ENCODE assay signal across 11 cellular contexts in the genomic region with DNA sequence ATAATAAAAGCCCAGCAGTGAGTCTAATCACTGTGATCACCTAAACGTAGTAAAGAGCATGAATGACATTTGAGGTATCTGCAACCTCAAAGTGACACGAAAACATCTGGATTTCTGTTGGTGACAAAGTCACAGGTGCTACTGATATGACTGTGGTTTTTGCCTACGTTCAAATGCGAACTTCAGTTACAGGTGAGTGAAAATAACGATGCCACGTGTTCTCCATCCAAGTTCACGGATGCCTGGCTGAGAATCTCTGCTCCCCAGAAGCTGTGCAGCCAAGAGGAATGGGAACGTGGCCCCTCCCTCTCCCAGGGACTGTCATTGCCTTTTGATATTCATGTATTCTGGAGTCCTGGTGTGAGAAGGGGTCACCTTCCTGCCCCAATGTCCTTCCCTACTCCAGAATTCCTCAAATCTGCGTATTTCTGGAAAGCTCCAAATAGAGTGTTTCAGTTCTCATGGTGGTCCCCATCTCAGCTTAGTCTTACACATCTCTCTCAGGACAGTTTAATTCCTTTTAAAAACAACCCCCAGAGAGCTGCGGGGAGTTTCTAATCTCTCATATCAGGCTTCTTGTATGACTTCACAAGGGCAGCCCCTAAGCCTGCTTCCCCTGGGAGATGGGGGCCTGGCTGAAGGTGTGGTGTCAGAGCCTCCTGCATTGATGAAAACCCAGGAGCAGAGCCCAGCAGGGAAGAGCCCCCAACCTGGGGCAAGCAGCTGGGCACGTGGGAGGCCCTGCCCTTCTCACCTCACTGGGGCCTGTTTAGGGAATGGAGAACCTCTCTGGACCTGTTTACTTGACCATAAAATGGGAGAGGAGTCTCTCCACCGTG. TPM values are rescaled to one million over a fixed set of nuclear protein-coding genes. Genes with fewer than 3 reads are reported as not detected.
DNase-seq lines count a peak whose midpoint lies in the region; ATAC-seq and TF ChIP-seq lines count a peak whose summit lies in the region.
"Had no signal": no experiment of that assay in that cellular context is flagged by ENCODE, and none has a peak within 500 bp of the region (broad histone marks: within the 10 kb centered on the region; RNA-seq: fewer than 3 reads in every experiment).

No MANE protein-coding gene starts in this region.

- peaks cover 50% of the 10 kb centered on the region for H3K36me3 Mint-ChIP-seq in CD8-positive, alpha-beta T cell

- H3K27ac ChIP-seq in CD8-positive, alpha-beta T cell (ENCODE audit: low read depth, low read length) = peak overlapping the region; percentile 64
- H3K27ac ChIP-seq in KOPT-K1 (ENCODE audit: low read depth, low read length, poor library complexity, severe bottlenecking) (peak overlapping the region; percentile 86), esophagus squamous epithelium (peak overlapping the region in 1 of 4 donors; percentile 30)
- H3K27ac ChIP-seq: parathyroid adenoma had no signal

- H3K36me3 ChIP-seq in CD8-positive, alpha-beta T cell (ENCODE audit: insufficient read depth, low read length) = peaks cover 6% of the 10 kb centered on the region
- peaks cover 8% of the 10 kb centered on the region; the same call in 1 of the 2 replicates for H3K36me3 ChIP-seq in KOPT-K1 (ENCODE audit: insufficient read depth, low read length)
- no peaks in the 10 kb centered on the region for H3K36me3 ChIP-seq in esophagus squamous epithelium

- H3K9me3 ChIP-seq in CD8-positive, alpha-beta T cell (ENCODE audit: low read length) = no peaks in the 10 kb centered on the region
- H3K9me3 ChIP-seq in KOPT-K1 (ENCODE audit: insufficient read depth, low read length, poor library complexity, severe bottlenecking) (no peaks in the 10 kb centered on the region), esophagus squamous epithelium (no peaks in the 10 kb centered on the region)

- H3K4me1 Mint-ChIP-seq in CD8-positive, alpha-beta T cell (ENCODE audit: low read depth) = peaks cover 84% of the 10 kb centered on the region

- POLR2A ChIA-PET in CD8-positive, alpha-beta T cell (lab: Charles Lee) = interaction anchor here (0.7 to 5.2 kb wide), 3 partner anchors 14 to 39 kb away, joined by 3 to 61 read pairs (median 30); no protein-coding TSS in a partner anchor

- H3K9me3 Mint-ChIP-seq in CD8-positive, alpha-beta T cell = no peaks in the 10 kb centered on the region

- no peaks in the 10 kb centered on the region for H3K27me3 ChIP-seq in CD8-positive, alpha-beta T cell (ENCODE audit: insufficient read depth, low read length)
- peaks cover 0 to 4% (median 0%) of the 10 kb centered on the region in 4 donors for H3K27me3 ChIP-seq in esophagus squamous epithelium

- peak overlapping the region; percentile 97 for H3K27ac Mint-ChIP-seq in CD8-positive, alpha-beta T cell

- ATAC-seq in CD8-positive, alpha-beta T cell = peak; percentile 41
- ATAC-seq in GM19351 (IDR thresholded peaks at IDR 0.05; ENCODE audit: unreplicated experiment) = peak; percentile 47

- no peaks in the 10 kb centered on the region for H3K27me3 Mint-ChIP-seq in CD8-positive, alpha-beta T cell (ENCODE audit: low read depth)

- no peak overlapping the region for H3K4me3 ChIP-seq in CD8-positive, alpha-beta T cell (ENCODE audit: low read depth, low read length)
- no peak overlapping the region for H3K4me3 ChIP-seq in esophagus squamous epithelium

- intact Hi-C loops in CD8-positive, alpha-beta T cell (cut with DNase I, micrococcal nuclease) = loop anchor here (1.0 to 5.0 kb wide), 3 partner anchors 15 to 53 kb away; no protein-coding TSS in a partner anchor
- intact Hi-C loops in esophagus squamous epithelium (cut with DNase I) = no loop called here

- no peak for TF ChIP-seq CTCF in CD8-positive, alpha-beta T cell (IDR thresholded peaks at IDR 0.05)
- TF ChIP-seq CTCF in esophagus squamous epithelium (IDR thresholded peaks at IDR 0.05) = no peak

- CTCF ChIA-PET in CD8-positive, alpha-beta T cell (lab: Charles Lee) = interaction anchor here (1.0 to 2.6 kb wide), 6 partner anchors 9 to 58 kb away, joined by 3 to 8 read pairs (median 4); no protein-coding TSS in a partner anchor

- peak in 2 of 7 experiments; percentile 38 to 43 for DNase-seq in CD8-positive, alpha-beta T cell
- peak; percentile 34 for DNase-seq in effector CD4-positive, alpha-beta T cell
- DNase-seq in Kasumi-1 (lab: John Stamatoyannopoulos, UW) = no peak
- no peak for DNase-seq in Ammon's horn (ENCODE audit: low spot score)
- no peak for DNase-seq in NCI-H2029 treated with DMSO at 0.1 percent for 48 hours (lab: John Stamatoyannopoulos, UW)
- no peak for DNase-seq in esophagus squamous epithelium (lab: John Stamatoyannopoulos, UW)
- DNase-seq: activated gamma-delta T cell treated with Interleukin-2 at 50 U/mL for 16 hours, NCI-H187 treated with DMSO at 0.1 percent for 48 hours had no signal

- H3K4me1 ChIP-seq in CD8-positive, alpha-beta T cell (ENCODE audit: insufficient read depth, low read length) = peaks cover 72% of the 10 kb centered on the region
- peaks cover 0 to 11% (median 0%) of the 10 kb centered on the region in 3 donors for H3K4me1 ChIP-seq in esophagus squamous epithelium
- H3K4me1 ChIP-seq: parathyroid adenoma had no signal

- WGBS in esophagus squamous epithelium, 2 donors = 57 to 62% methylated on average over 8 to 10 of the region's 12 CpGs

- TF ChIP-seq POLR2A in esophagus squamous epithelium (IDR thresholded peaks at IDR 0.05) = no peak

- peak overlapping the region; percentile 66 for H3K4me3 Mint-ChIP-seq in CD8-positive, alpha-beta T cell

RNA-seq across cellular contexts. Expression of gene PIK3R5, which starts 25.8 kb away (rescaled TPM):
- total RNA-seq in CD8-positive, alpha-beta T cell = 100 to 1,000 TPM; 154 to 155 TPM
- 1 to 10 TPM; 1.8 to 8.8 (median 3.1) TPM for total RNA-seq in esophagus squamous epithelium

Comparison
In these comparisons a context has a peak if more than half of its experiments do, and no peak if none do; other contexts are left out.
1. RNA of gene PIK3R5, which starts 25.8 kb away (total RNA-seq): 154 to 155 TPM in CD8-positive, alpha-beta T cell; 1.8 to 8.8 TPM in esophagus squamous epithelium; every median in the first group is over 10 times any median in the second.